In the genomic region with DNA sequence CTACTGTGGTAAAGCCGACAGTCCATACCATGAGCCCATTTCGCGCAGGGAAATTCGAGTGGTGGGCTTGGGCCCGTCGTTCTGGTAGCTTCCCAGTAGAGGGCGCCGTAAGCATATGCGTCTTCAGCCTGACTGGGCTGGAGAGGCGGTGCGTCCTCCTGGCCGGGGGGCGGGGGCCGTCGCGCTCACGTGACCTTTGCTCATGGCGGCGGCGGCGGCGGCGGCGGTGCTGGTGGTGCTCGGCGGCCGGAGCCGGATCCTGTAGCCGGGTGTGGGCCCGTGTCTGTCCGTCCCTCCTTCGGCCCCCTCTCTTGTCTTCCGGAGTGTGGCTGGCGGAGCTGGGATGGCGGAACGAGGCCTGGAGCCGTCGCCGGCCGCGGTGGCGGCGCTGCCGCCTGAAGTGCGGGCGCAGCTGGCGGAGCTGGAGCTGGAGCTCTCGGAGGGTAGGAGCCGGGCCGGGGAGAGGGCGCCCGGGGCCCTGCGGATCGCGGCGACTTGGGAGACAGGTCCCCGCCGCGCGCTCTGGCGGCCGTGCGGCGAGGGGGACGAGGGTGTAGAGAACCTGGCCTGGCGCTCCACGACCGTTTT, we compare ENCODE assay signal across 8 cellular contexts. TPM values are rescaled to one million over a fixed set of nuclear protein-coding genes. Genes with fewer than 3 reads are reported as not detected.
DNase-seq lines count a peak whose midpoint lies in the region; TF ChIP-seq lines count a peak whose summit lies in the region.

A gene with protein sequence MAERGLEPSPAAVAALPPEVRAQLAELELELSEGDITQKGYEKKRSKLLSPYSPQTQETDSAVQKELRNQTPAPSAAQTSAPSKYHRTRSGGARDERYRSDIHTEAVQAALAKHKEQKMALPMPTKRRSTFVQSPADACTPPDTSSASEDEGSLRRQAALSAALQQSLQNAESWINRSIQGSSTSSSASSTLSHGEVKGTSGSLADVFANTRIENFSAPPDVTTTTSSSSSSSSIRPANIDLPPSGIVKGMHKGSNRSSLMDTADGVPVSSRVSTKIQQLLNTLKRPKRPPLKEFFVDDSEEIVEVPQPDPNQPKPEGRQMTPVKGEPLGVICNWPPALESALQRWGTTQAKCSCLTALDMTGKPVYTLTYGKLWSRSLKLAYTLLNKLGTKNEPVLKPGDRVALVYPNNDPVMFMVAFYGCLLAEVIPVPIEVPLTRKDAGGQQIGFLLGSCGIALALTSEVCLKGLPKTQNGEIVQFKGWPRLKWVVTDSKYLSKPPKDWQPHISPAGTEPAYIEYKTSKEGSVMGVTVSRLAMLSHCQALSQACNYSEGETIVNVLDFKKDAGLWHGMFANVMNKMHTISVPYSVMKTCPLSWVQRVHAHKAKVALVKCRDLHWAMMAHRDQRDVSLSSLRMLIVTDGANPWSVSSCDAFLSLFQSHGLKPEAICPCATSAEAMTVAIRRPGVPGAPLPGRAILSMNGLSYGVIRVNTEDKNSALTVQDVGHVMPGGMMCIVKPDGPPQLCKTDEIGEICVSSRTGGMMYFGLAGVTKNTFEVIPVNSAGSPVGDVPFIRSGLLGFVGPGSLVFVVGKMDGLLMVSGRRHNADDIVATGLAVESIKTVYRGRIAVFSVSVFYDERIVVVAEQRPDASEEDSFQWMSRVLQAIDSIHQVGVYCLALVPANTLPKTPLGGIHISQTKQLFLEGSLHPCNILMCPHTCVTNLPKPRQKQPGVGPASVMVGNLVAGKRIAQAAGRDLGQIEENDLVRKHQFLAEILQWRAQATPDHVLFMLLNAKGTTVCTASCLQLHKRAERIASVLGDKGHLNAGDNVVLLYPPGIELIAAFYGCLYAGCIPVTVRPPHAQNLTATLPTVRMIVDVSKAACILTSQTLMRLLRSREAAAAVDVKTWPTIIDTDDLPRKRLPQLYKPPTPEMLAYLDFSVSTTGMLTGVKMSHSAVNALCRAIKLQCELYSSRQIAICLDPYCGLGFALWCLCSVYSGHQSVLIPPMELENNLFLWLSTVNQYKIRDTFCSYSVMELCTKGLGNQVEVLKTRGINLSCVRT (N-terminal part only) (plus strand): TSS at position 188 of the 588 bp plus-strand sequence. CDS start 156 bp downstream, at position 344.

- 0 to 2% (median 0%) methylated on average over 24 to 68 of the region's 68 CpGs for WGBS in stomach, 5 donors

- H3K9me3 ChIP-seq in HAP-1 (no peaks in the 10 kb centered on the region; the same call in 1 of the 2 replicates), MM.1S (replicated peaks; ENCODE audit: insufficient read depth, low read length) (no peaks in the 10 kb centered on the region), stomach (peaks cover 0 to 9% (median 0%) of the 10 kb centered on the region in 4 donors)

- H3K36me3 Mint-ChIP-seq in neural crest cell (ENCODE audit: low read depth): peaks cover 3% of the 10 kb centered on the region

- peaks cover 49% of the 10 kb centered on the region for H3K79me2 ChIP-seq in MM.1S (ENCODE audit: low read length)

- H3K36me3 ChIP-seq in HAP-1 (replicated peaks) (no peaks in the 10 kb centered on the region; the same call in 1 of the 2 replicates), MM.1S (replicated peaks; ENCODE audit: insufficient read depth, low read length) (no peaks in the 10 kb centered on the region), stomach (no peaks in the 10 kb centered on the region)

- peak within 1 kb of the TSS; percentile 98 for H3K4me3 Mint-ChIP-seq in neural crest cell

- peak within 1 kb of the TSS; percentile 83 for H2AFZ ChIP-seq in MM.1S (ENCODE audit: low read length)

- peak within 1 kb of the TSS; percentile 58; the same call in 1 of the 2 replicates for H3K27ac ChIP-seq in MM.1S (ENCODE audit: low read length)
- peak within 1 kb of the TSS; percentile 94 to 98 (median 96) for H3K27ac ChIP-seq in stomach

- H4K20me1 ChIP-seq in MM.1S (ENCODE audit: insufficient read depth, low read length): no peaks in the 10 kb centered on the region

- intact Hi-C loops in stomach (cut with DNase I; ENCODE audit: low total_unique reads): loop anchor here (5.0 kb wide), 1 partner anchor 132 kb away; no protein-coding TSS in a partner anchor

- no peak for TF ChIP-seq EP300 in stomach (IDR thresholded peaks at IDR 0.05)

- H3K27ac Mint-ChIP-seq in neural crest cell (ENCODE audit: unreplicated experiment): peak within 1 kb of the TSS; percentile 93

- in situ Hi-C loops in G401 (cut with HindIII; ENCODE audit: low sequenced_read_pairs) (no loop called here), HAP-1 (cut with MboI; ENCODE audit: low sequenced_read_pairs) (loop anchor here (10.0 to 25.0 kb wide), 2 partner anchors 120 to 232 kb away; no protein-coding TSS in a partner anchor)

- peak within 1 kb of the TSS; percentile 89 for H3K9ac ChIP-seq in MM.1S (ENCODE audit: low read length)

- H3K27me3 ChIP-seq in HAP-1 (ENCODE audit: low read depth): no peaks in the 10 kb centered on the region
- H3K27me3 ChIP-seq in MM.1S (replicated peaks; ENCODE audit: insufficient read depth, low read length): no peaks in the 10 kb centered on the region
- no peaks in the 10 kb centered on the region for H3K27me3 ChIP-seq in stomach

- H3K4me2 ChIP-seq in MM.1S (ENCODE audit: low read depth, low read length): peak within 1 kb of the TSS; percentile 98

- no peaks in the 10 kb centered on the region for H3K9me3 Mint-ChIP-seq in neural crest cell

- H3K4me1 Mint-ChIP-seq in neural crest cell: peaks cover 47% of the 10 kb centered on the region

- H3F3A ChIP-seq in MM.1S (ENCODE audit: insufficient read depth, low read length): no peaks in the 10 kb centered on the region; the same call in 1 of the 2 replicates

- H3K4me3 ChIP-seq in HAP-1 (peak within 1 kb of the TSS; percentile 70), MM.1S (ENCODE audit: low read length) (peak within 1 kb of the TSS; percentile 85), foreskin fibroblast (ENCODE audit: low read depth in 1 of 2, low read length in 2 of 2) (peak within 1 kb of the TSS; percentile 82 to 84), stomach (peak within 1 kb of the TSS; percentile 77 to 97 (median 84))

- TF ChIP-seq CTCF in MM.1S (IDR thresholded peaks at IDR 0.05; ENCODE audit: low read length) (peak; percentile 83), foreskin fibroblast (IDR thresholded peaks at IDR 0.05; ENCODE audit: low read depth, low read length) (peak; percentile 79), neural crest cell (conservative IDR thresholded peaks at IDR 0.05) (peak; percentile 96), stomach (IDR thresholded peaks at IDR 0.05) (peak in 5 of 7 experiments; percentile 80 to 98 (median 94))

- no peaks in the 10 kb centered on the region for H3K9me2 ChIP-seq in MM.1S (replicated peaks; ENCODE audit: insufficient read depth, low read length)

- H3K4me1 ChIP-seq in HAP-1: peaks cover 22% of the 10 kb centered on the region
- H3K4me1 ChIP-seq in MM.1S (ENCODE audit: low read length): peaks cover 12% of the 10 kb centered on the region
- H3K4me1 ChIP-seq in stomach: peaks cover 14 to 50% (median 37%) of the 10 kb centered on the region in 4 donors

- no peak for TF ChIP-seq POLR2A in stomach (IDR thresholded peaks at IDR 0.05)

- DNase-seq in G401 (ENCODE audit: low spot score) (peak; percentile 91), HAP-1 (ENCODE audit: low spot score in 2 of 2) (peak; percentile 81 to 98), MM.1S (peak; percentile 93), SHP77 treated with DMSO at 0.1 percent for 48 hours (lab: John Stamatoyannopoulos, UW) (peak; percentile 78), activated gamma-delta T cell treated with Interleukin-2 at 50 U/mL for 16 hours (peak; percentile 98), foreskin fibroblast (peak; percentile 83 to 97), neural crest cell (ENCODE audit: low read depth, low spot score) (peak; percentile 99), stomach (peak; percentile 97)

- peaks cover 2% of the 10 kb centered on the region for H3K27me3 Mint-ChIP-seq in neural crest cell (ENCODE audit: low read depth)

RNA-seq across cellular contexts. Expression of the gene that starts here (rescaled TPM):
- total RNA-seq in G401 (2014; rRNA removed; shearing (Covaris generic)): 4.7 and 10.2 TPM in 2 replicates
- 37.8 and 39.4 TPM in 2 replicates for total RNA-seq in neural crest cell
- total RNA-seq in stomach: 100 to 1,000 TPM in 1 of 5 donors, 10 to 100 TPM in 3, 1 to 10 TPM in 1; 5.8 to 136 (median 20.6) TPM
- 1 to 10 TPM; 2.7 to 4.2 (median 3.9) TPM for polyA plus RNA-seq in stomach

Comparison
In these comparisons a context has a peak if more than half of its experiments do, and no peak if none do; other contexts are left out.
1. Peak in every context shown above with its lines: DNase-seq, H3K4me3 ChIP-seq and H3K27ac ChIP-seq.